ENCODE assay signal across 1 cellular context in genomic region chr1:36346741-36347370, GRCh38.
TF ChIP-seq lines count a peak whose summit lies in the region.

No MANE protein-coding gene starts in this region.

TF ChIP-seq in IMR-90, 13 proteins besides CTCF, POLR2A, EP300 and RAD21:
- no peak for TF ChIP-seq USF2 (IDR thresholded peaks at IDR 0.05; ENCODE audit: low read depth, low read length)
- TF ChIP-seq ELK1 (IDR thresholded peaks at IDR 0.05; ENCODE audit: borderline replicate concordance, low read depth, low read length): no peak
- no peak for TF ChIP-seq SMC3 (IDR thresholded peaks at IDR 0.05; ENCODE audit: low read depth, low read length)
- no peak for TF ChIP-seq RFX5 (IDR thresholded peaks at IDR 0.05; ENCODE audit: low read depth, low read length)
- no peak for TF ChIP-seq RCOR1 (IDR thresholded peaks at IDR 0.05; ENCODE audit: insufficient replicate concordance, low read length)
- TF ChIP-seq CEBPB (IDR thresholded peaks at IDR 0.05; ENCODE audit: low read depth, low read length): no peak
- no peak for TF ChIP-seq MXI1 (IDR thresholded peaks at IDR 0.05; ENCODE audit: borderline replicate concordance, low read depth, low read length)
- TF ChIP-seq CHD1 (IDR thresholded peaks at IDR 0.05; ENCODE audit: low read depth, low read length): no peak
- TF ChIP-seq MAFK (IDR thresholded peaks at IDR 0.05; ENCODE audit: low read depth, low read length): no peak
- no peak for TF ChIP-seq MAZ (IDR thresholded peaks at IDR 0.05; ENCODE audit: borderline replicate concordance, low read depth, low read length)
TF ChIP-seq in IMR-90: peak in this region for 0.
